11 cellular contexts compared by ENCODE assay signal in the genomic region with DNA sequence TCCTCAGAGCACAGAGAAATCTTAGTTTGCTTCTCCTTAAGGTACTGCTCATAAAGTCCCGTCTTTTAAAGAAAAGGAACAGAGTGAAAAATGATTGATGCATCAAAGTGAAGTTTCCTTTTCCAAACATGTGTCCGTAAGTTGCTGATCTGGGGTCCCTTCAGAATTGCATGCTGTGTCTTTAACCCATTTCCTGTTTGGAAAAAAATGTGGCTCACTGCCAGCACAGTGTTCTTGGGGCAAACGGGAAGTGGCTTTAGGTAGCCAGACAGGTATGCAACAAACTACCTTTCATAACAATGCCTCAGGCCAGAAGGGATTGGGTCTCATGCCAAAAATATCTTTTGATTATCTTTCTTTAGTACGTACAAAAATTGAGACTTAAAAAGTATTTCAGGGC. TPM values are rescaled to one million over a fixed set of nuclear protein-coding genes. Genes with fewer than 3 reads are reported as not detected.
DNase-seq lines count a peak whose midpoint lies in the region; ATAC-seq and TF ChIP-seq lines count a peak whose summit lies in the region.
"Had no signal": no experiment of that assay in that cellular context is flagged by ENCODE, and none has a peak within 500 bp of the region (broad histone marks: within the 10 kb centered on the region; RNA-seq: fewer than 3 reads in every experiment).

No MANE protein-coding gene starts in this region.

- H3K27ac ChIP-seq in PC-3 (ENCODE audit: low read length) (peak overlapping the region; percentile 68), transverse colon (peak overlapping the region in 3 of 4 donors; percentile 6 to 26 (median 17))

- H3K9me2 ChIP-seq in PC-3 (replicated peaks; ENCODE audit: low read length), result no peaks in the 10 kb centered on the region

- H3K27me3 ChIP-seq in PC-3 (ENCODE audit: low read length), result no peaks in the 10 kb centered on the region
- no peaks in the 10 kb centered on the region for H3K27me3 ChIP-seq in transverse colon
- H3K27me3 ChIP-seq: BE2C had no signal

- no peak for ATAC-seq in activated naive CD4-positive, alpha-beta T cell treated with anti-CD3 and anti-CD28 coated beads, Interleukin-2, amount 50 U/mL, for 72 hours
- peak; percentile 40 for ATAC-seq in PC-3
- no peak for ATAC-seq in GM18517 (IDR thresholded peaks at IDR 0.05; ENCODE audit: unreplicated experiment)

- no peaks in the 10 kb centered on the region for H3K79me2 ChIP-seq in PC-3 (ENCODE audit: low read length)

- peaks cover 4% of the 10 kb centered on the region for H3F3A ChIP-seq in PC-3 (ENCODE audit: low read length, unreplicated experiment)

- H4K20me1 ChIP-seq in PC-3 (ENCODE audit: low read length), result no peaks in the 10 kb centered on the region

- H3K4me3 ChIP-seq in PC-3 (ENCODE audit: low read length), result peak overlapping the region; percentile 8; the same call in 1 of the 2 replicates
- no peak overlapping the region for H3K4me3 ChIP-seq in epithelial cell of proximal tubule (ENCODE audit: low read depth, low read length)
- H3K4me3 ChIP-seq in transverse colon, result no peak overlapping the region

- no peaks in the 10 kb centered on the region for H3K9me3 Mint-ChIP-seq in activated naive CD4-positive, alpha-beta T cell treated with anti-CD3 and anti-CD28 coated beads, Interleukin-2, amount 10 ng/mL, durations not matched to agents 7 days and 5 days
- peaks cover 7 to 8% of the 10 kb centered on the region in 2 donors for H3K9me3 Mint-ChIP-seq in activated naive CD4-positive, alpha-beta T cell treated with anti-CD3 and anti-CD28 coated beads, Interleukin-2, amount 50 U/mL, for 72 hours

- no peaks in the 10 kb centered on the region for H3K36me3 Mint-ChIP-seq in activated naive CD4-positive, alpha-beta T cell treated with anti-CD3 and anti-CD28 coated beads, Interleukin-2, amount 10 ng/mL, durations not matched to agents 7 days and 5 days
- peaks cover 0 to 8% of the 10 kb centered on the region in 2 donors for H3K36me3 Mint-ChIP-seq in activated naive CD4-positive, alpha-beta T cell treated with anti-CD3 and anti-CD28 coated beads, Interleukin-2, amount 50 U/mL, for 72 hours

- TF ChIP-seq POLR2A in transverse colon (IDR thresholded peaks at IDR 0.05), result no peak

- peak; percentile 21 for DNase-seq in activated naive CD4-positive, alpha-beta T cell treated with anti-CD3 and anti-CD28 coated beads, Interleukin-2, amount 10 ng/mL, durations not matched to agents 7 days and 5 days
- no peak for DNase-seq in activated naive CD4-positive, alpha-beta T cell treated with anti-CD3 and anti-CD28 coated beads, Interleukin-2, amount 50 U/mL, for 72 hours (ENCODE audit: low spot score in 2 of 2)
- peak; percentile 100 for DNase-seq in PC-3
- peak; percentile 73 for DNase-seq in epithelial cell of proximal tubule (ENCODE audit: low read depth)
- no peak for DNase-seq in transverse colon
- DNase-seq in stimulated activated CD4-positive, alpha-beta T cell treated with anti-CD3 and anti-CD28 coated beads, Interleukin-12 subunit alpha, Interleukin-12 subunit beta, amount 100 ng/mL, for 4 hours, result no peak
- no peak for DNase-seq in HuH-7 (ENCODE audit: low spot score)
- DNase-seq: activated CD4-positive, alpha-beta T cell treated with anti-CD3 and anti-CD28 coated beads, Interleukin-2, amount 50 U/mL, for 1 hour; BE2C; NCI-H1048 had no signal

- peaks cover 4% of the 10 kb centered on the region for H3K27me3 Mint-ChIP-seq in activated naive CD4-positive, alpha-beta T cell treated with anti-CD3 and anti-CD28 coated beads, Interleukin-2, amount 10 ng/mL, durations not matched to agents 7 days and 5 days

- peak overlapping the region; percentile 7; the same call in 1 of the 2 replicates for H3K9ac ChIP-seq in PC-3 (ENCODE audit: low read length)

- H3K36me3 ChIP-seq in PC-3 (ENCODE audit: low read depth, low read length), result no peaks in the 10 kb centered on the region
- no peaks in the 10 kb centered on the region for H3K36me3 ChIP-seq in transverse colon
- H3K36me3 ChIP-seq: BE2C had no signal

- TF ChIP-seq EP300 in transverse colon (IDR thresholded peaks at IDR 0.05; ENCODE audit: low read depth), result no peak

- peak overlapping the region; percentile 61 for H3K4me2 ChIP-seq in PC-3 (ENCODE audit: low read length)

- in situ Hi-C loops in transverse colon (cut with MboI; ENCODE audit: low pct_ligation_motif_present in 1 of 4, low pct_unique_long_range_greater_than_20kb in 1 of 4, low sequenced_read_pairs in 3 of 4), result no loop called here

- peak overlapping the region; percentile 5; the same call in 1 of the 2 replicates for H2AFZ ChIP-seq in PC-3 (ENCODE audit: low read length)

- no peak overlapping the region for H3K4me3 Mint-ChIP-seq in activated naive CD4-positive, alpha-beta T cell treated with anti-CD3 and anti-CD28 coated beads, Interleukin-2, amount 10 ng/mL, durations not matched to agents 7 days and 5 days

- no TSS peak for BruUV-seq in PC-3 (replicated peaks; lab: Mats Ljungman, UMichigan)

- CTCF ChIA-PET in activated naive CD4-positive, alpha-beta T cell treated with anti-CD3 and anti-CD28 coated beads, Interleukin-2, amount 10 ng/mL, durations not matched to agents 7 days and 5 days (lab: Charles Lee), result no interaction called here
- CTCF ChIA-PET in PC-3 (lab: Charles Lee), result no interaction called here

- H3K4me1 Mint-ChIP-seq in activated naive CD4-positive, alpha-beta T cell treated with anti-CD3 and anti-CD28 coated beads, Interleukin-2, amount 10 ng/mL, durations not matched to agents 7 days and 5 days, result peaks cover 14% of the 10 kb centered on the region

- POLR2A ChIA-PET in PC-3 (lab: Charles Lee; ENCODE audit: unreplicated experiment), result no interaction called here

- intact Hi-C loops in PC-3 (cut with micrococcal nuclease) (no loop called here), transverse colon (cut with DNase I; ENCODE audit: low total_unique reads) (no loop called here)

- H3K9me3 ChIP-seq in PC-3 (ENCODE audit: low read length) (no peaks in the 10 kb centered on the region), transverse colon (no peaks in the 10 kb centered on the region)
- H3K9me3 ChIP-seq: BE2C had no signal

- H3K27ac Mint-ChIP-seq in activated naive CD4-positive, alpha-beta T cell treated with anti-CD3 and anti-CD28 coated beads, Interleukin-2, amount 10 ng/mL, durations not matched to agents 7 days and 5 days, result no peak overlapping the region
- no peak overlapping the region for H3K27ac Mint-ChIP-seq in activated naive CD4-positive, alpha-beta T cell treated with anti-CD3 and anti-CD28 coated beads, Interleukin-2, amount 50 U/mL, for 72 hours

- peaks cover 48% of the 10 kb centered on the region for H3K4me1 ChIP-seq in PC-3 (ENCODE audit: insufficient read depth, low read length)
- H3K4me1 ChIP-seq in transverse colon, result peaks cover 0 to 10% (median 0%) of the 10 kb centered on the region in 4 donors
- H3K4me1 ChIP-seq: BE2C had no signal

- no peak for TF ChIP-seq CTCF in PC-3 (conservative IDR thresholded peaks at IDR 0.05; ENCODE audit: low read depth, low read length)
- no peak for TF ChIP-seq CTCF in epithelial cell of proximal tubule (conservative IDR thresholded peaks at IDR 0.05; ENCODE audit: low read depth, low read length)
- TF ChIP-seq CTCF in transverse colon (IDR thresholded peaks at IDR 0.05), result no peak

- 39% methylated on average over 4 of the region's 4 CpGs for WGBS in transverse colon (ENCODE audit: low coverage in 1 of 2), 2 donors

RNA-seq across cellular contexts. Expression of a gene that starts 50.9 kb away (rescaled TPM):
- 10 to 100 TPM; 74.8 to 84.7 TPM for total RNA-seq in activated naive CD4-positive, alpha-beta T cell treated with anti-CD3 and anti-CD28 coated beads, Interleukin-2, amount 50 U/mL, for 72 hours
- total RNA-seq in PC-3 (2014; rRNA removed) (96.8 and 121 TPM in 2 replicates), epithelial cell of proximal tubule (43.4 and 44.9 TPM in 2 replicates), transverse colon (10 to 100 TPM in 3 of 4 donors, 1 to 10 TPM in 1; 2.2 to 35.2 (median 15.9) TPM)

Comparison
In these comparisons a context has a peak if more than half of its experiments do, and no peak if none do; other contexts are left out.
1. DNase-seq: peak in activated naive CD4-positive, alpha-beta T cell treated with anti-CD3 and anti-CD28 coated beads, Interleukin-2, amount 10 ng/mL, durations not matched to agents 7 days and 5 days (single experiment), PC-3 (single experiment) and epithelial cell of proximal tubule (single experiment); none in activated naive CD4-positive, alpha-beta T cell treated with anti-CD3 and anti-CD28 coated beads, Interleukin-2, amount 50 U/mL, for 72 hours (0 of 2), transverse colon (single experiment), stimulated activated CD4-positive, alpha-beta T cell treated with anti-CD3 and anti-CD28 coated beads, Interleukin-12 subunit alpha, Interleukin-12 subunit beta, amount 100 ng/mL, for 4 hours (single experiment) and HuH-7 (single experiment).